In genomic region chr3:52685285-52685704, GRCh38 we compare ENCODE assay signal across 8 cellular contexts. TPM values are rescaled to one million over a fixed set of nuclear protein-coding genes. Genes with fewer than 3 reads are reported as not detected.
DNase-seq lines count a peak whose midpoint lies in the region; ATAC-seq, FAIRE-seq and TF ChIP-seq lines count a peak whose summit lies in the region.

No MANE protein-coding gene starts in this region.

- H3K36me3 ChIP-seq in H1 (ENCODE audit: control insufficient read depth in 2 of 4, insufficient read depth in 4 of 4, low read length in 3 of 4), result peaks cover 30 to 40% (median 32%) of the 10 kb centered on the region in 4 experiments

- peak overlapping the region; percentile 98 for H4K8ac ChIP-seq in H1 (ENCODE audit: extremely low read depth, insufficient read depth, low read length)

- H2AK5ac ChIP-seq in H1 (ENCODE audit: low read depth, low read length), result no peak overlapping the region

- peak; percentile 91 for DNase-seq in CD1c-positive myeloid dendritic cell (ENCODE audit: extremely low spot score)
- DNase-seq in NCI-H82 (lab: John Stamatoyannopoulos, UW), result peak; percentile 87
- peak; percentile 48 to 77 (median 69) for DNase-seq in activated CD8-positive, alpha-beta memory T cell treated with anti-CD3 and anti-CD28 coated beads for 48 hours (ENCODE audit: low read depth in 2 of 3, low spot score in 2 of 3)
- no peak for DNase-seq in H1 (ENCODE audit: low read depth in 1 of 2, low spot score in 2 of 2)
- DNase-seq in mesenteric fat pad (ENCODE audit: low spot score), result peak; percentile 91
- DNase-seq in stimulated activated CD8-positive, alpha-beta memory T cell treated with anti-CD3 and anti-CD28 coated beads, Interleukin-15, amount 100 ng/mL, for 4 hours (ENCODE audit: low read depth in 2 of 2), result peak; percentile 47 to 57

- H3K79me2 ChIP-seq in H1 (ENCODE audit: control insufficient read depth in 1 of 2, insufficient read depth in 2 of 2, low read length in 2 of 2), result peaks cover 9 to 78% of the 10 kb centered on the region in 2 experiments

- H3K18ac ChIP-seq in H1 (ENCODE audit: extremely low read depth, low read length), result no peak overlapping the region

- ATAC-seq in GM19438 (IDR thresholded peaks at IDR 0.05; ENCODE audit: low read depth, unreplicated experiment) (peak; percentile 61), HG03520 (IDR thresholded peaks at IDR 0.05; ENCODE audit: unreplicated experiment) (peak; percentile 60)

- CTCF ChIA-PET in H1 (lab: Charles Lee; ENCODE audit: partially characterized antibody), result interaction anchor here (1.0 kb wide), 1 partner anchor 20 kb away, joined by 3 read pairs; no protein-coding TSS in a partner anchor

- peak overlapping the region; percentile 50 for H3K56ac ChIP-seq in H1 (replicated peaks; ENCODE audit: insufficient read length, low read depth, low read length)

- no peak for TF ChIP-seq CTCF in H1 (IDR thresholded peaks at IDR 0.05; ENCODE audit: control extremely low read depth in 1 of 3, insufficient read depth in 1 of 3, low read depth in 1 of 3, low read length in 3 of 3)

- 0 out of 2 replicates have a peak overlapping the region, but pooled peaks have one; percentile 25 for H2AFZ ChIP-seq in H1 (ENCODE audit: low read length)

- WGBS in H1 (ENCODE audit: extremely low coverage in 1 of 2, insufficient coverage in 1 of 2, insufficient read length in 1 of 2, insufficient replicate concordance in 2 of 2, low coverage in 1 of 2, low lambda C conversion rate in 2 of 2, missing lambda C conversion rate in 1 of 2), 2 experiments, result 0% methylated on average over 29 of the region's 41 CpGs; no CpG with 5 or more reads in 1 of the 2 experiments

- peak overlapping the region; percentile 75 to 99 (median 94) for H3K4me3 ChIP-seq in H1 (ENCODE audit: extremely low read depth in 1 of 4, insufficient read depth in 2 of 4, low read depth in 3 of 4, low read length in 4 of 4)

- no peak overlapping the region for H2BK12ac ChIP-seq in H1 (ENCODE audit: low read depth, low read length)

- H3K23ac ChIP-seq in H1 (ENCODE audit: insufficient read length), result no peak overlapping the region

- no peaks in the 10 kb centered on the region for H3K27me3 ChIP-seq in H1 (replicated peaks in 1 of 4; ENCODE audit: control insufficient read depth in 3 of 4, extremely low read depth in 1 of 4, insufficient read depth in 3 of 4, low read length in 3 of 4)

- no peak overlapping the region for H2BK5ac ChIP-seq in H1 (ENCODE audit: low read depth, low read length)

- no peak overlapping the region for H2BK15ac ChIP-seq in H1 (ENCODE audit: low read length)

- H3K4ac ChIP-seq in H1 (replicated peaks; ENCODE audit: insufficient read length, low read depth, low read length), result no peak overlapping the region

- no peaks in the 10 kb centered on the region for H3K23me2 ChIP-seq in H1 (ENCODE audit: low read depth, low read length)

- no peak for FAIRE-seq in H1 (lab: Jason Lieb, UNC)

- H2BK120ac ChIP-seq in H1 (replicated peaks; ENCODE audit: low read depth, low read length), result no peak overlapping the region

- POLR2A ChIA-PET in H1 (lab: Charles Lee; ENCODE audit: partially characterized antibody), result interaction anchor here (0.8 to 16.2 kb wide), 10 partner anchors 8 to 346 kb away, joined by 3 to 347 read pairs (median 6); partner anchors contain the start of genes GLT8D1 and SPCS1

- H2BK20ac ChIP-seq in H1 (ENCODE audit: low read length), result no peak overlapping the region

- peaks cover 0 to 2% (median under 1%) of the 10 kb centered on the region in 4 experiments; a peak in 3 of 7 replicates for H3K4me1 ChIP-seq in H1 (replicated peaks in 1 of 4; ENCODE audit: control insufficient read depth in 3 of 4, insufficient read depth in 4 of 4, low read length in 3 of 4)

- H4K20me1 ChIP-seq in H1 (replicated peaks in 1 of 2; ENCODE audit: control insufficient read depth in 1 of 2, insufficient read depth in 2 of 2, low read length in 2 of 2), result peaks cover 0 to 1% of the 10 kb centered on the region in 2 experiments

- no peak for TF ChIP-seq POLR2A in H1 (IDR thresholded peaks at IDR 0.05; ENCODE audit: control extremely low read depth in 1 of 2, low read depth in 2 of 2, low read length in 2 of 2)

- no peak overlapping the region for H4K91ac ChIP-seq in H1 (replicated peaks; ENCODE audit: insufficient read length, low read length)

- peak overlapping the region; percentile 76 to 99 (median 94) for H3K9ac ChIP-seq in H1 (replicated peaks in 1 of 4; ENCODE audit: extremely low read depth in 1 of 4, low read depth in 3 of 4, low read length in 3 of 4)

- H3K14ac ChIP-seq in H1 (ENCODE audit: insufficient read length), result no peak overlapping the region

- no peak overlapping the region for H4K5ac ChIP-seq in H1 (ENCODE audit: insufficient read length, low read depth, low read length)

- TF ChIP-seq EP300 in H1 (IDR thresholded peaks at IDR 0.05; ENCODE audit: borderline replicate concordance in 1 of 2, low read depth in 2 of 2, low read length in 2 of 2), result no peak

- no peaks in the 10 kb centered on the region for H3K9me3 ChIP-seq in H1 (ENCODE audit: insufficient read depth in 2 of 2, low read depth in 1 of 2, low read length in 1 of 2)

- H3K27ac ChIP-seq in H1 (ENCODE audit: low read depth, low read length), result peak overlapping the region; percentile 92; the same call in 1 of the 2 replicates

- peak overlapping the region; percentile 45 to 60 for H3K4me2 ChIP-seq in H1 (ENCODE audit: insufficient read depth in 1 of 2, low read depth in 2 of 2, low read length in 2 of 2)

- H3K79me1 ChIP-seq in H1 (ENCODE audit: low read depth, low read length), result peaks cover 5% of the 10 kb centered on the region; the same call in 1 of the 2 replicates

- TF ChIP-seq RAD21 in H1 (IDR thresholded peaks at IDR 0.05 in 1 of 2, conservative IDR thresholded peaks at IDR 0.05 in 1 of 2; ENCODE audit: low read depth in 2 of 2, low read length in 2 of 2), result no peak

TF ChIP-seq in H1, 55 proteins besides CTCF, POLR2A, EP300 and RAD21 (continues in another document):
- TF ChIP-seq EZH2 (IDR thresholded peaks at IDR 0.05; ENCODE audit: low read depth, low read length, severe bottlenecking) (no peak), POLR2AphosphoS5 (IDR thresholded peaks at IDR 0.05; ENCODE audit: low read depth, low read length) (no peak), GABPA (IDR thresholded peaks at IDR 0.05; ENCODE audit: borderline replicate concordance, insufficient read depth, low read length) (no peak), KDM1A (IDR thresholded peaks at IDR 0.05; ENCODE audit: borderline replicate concordance, low read length) (no peak), JUND (IDR thresholded peaks at IDR 0.05; ENCODE audit: low read length) (no peak), BACH1 (IDR thresholded peaks at IDR 0.05; ENCODE audit: low read length) (no peak), MAX (IDR thresholded peaks at IDR 0.05) (peak; percentile 69), TBP (IDR thresholded peaks at IDR 0.05; ENCODE audit: low read depth, low read length) (no peak), TAF7 (optimal IDR thresholded peaks at IDR 0.05; ENCODE audit: borderline replicate concordance, low read depth, low read length) (no peak)

RNA-seq across cellular contexts. Expression of gene PBRM1, which starts 0.4 kb away (rescaled TPM):
- 65.8 and 65.9 TPM in 2 replicates for total RNA-seq in H1 (2021; fragmentation: NEBNext Ultra II Directional; extraction: Animal tissue kit (Norgen Biotek cat#: 25700))
- 17.0 and 19.3 TPM in 2 replicates for polyA plus RNA-seq in H1 (2011; rRNA removed)
- 19.6 TPM for polyA plus RNA-seq in H1 (2011; cell fraction: cytosol; rRNA removed)
- 23.7 TPM for polyA plus RNA-seq in H1 (2011; cell fraction: nucleus; rRNA removed)
- polyA plus RNA-seq in H1 (2012, experiment 1 of 2), result 19.4 to 31.4 TPM (median 26.0 TPM) in 4 replicates
- polyA plus RNA-seq in H1 (2012, experiment 2 of 2), result 1.2 TPM
- polyA plus RNA-seq in H1 (2013, experiment 1 of 2), result 28.5 TPM
- 29.0 TPM for polyA plus RNA-seq in H1 (2013, experiment 2 of 2)
- polyA minus RNA-seq in H1 (2011; rRNA and poly(A)+ RNA removed), result 68.4 and 96.0 TPM in 2 replicates
- 30.8 TPM for polyA minus RNA-seq in H1 (2011; cell fraction: cytosol; rRNA and poly(A)+ RNA removed)
- polyA minus RNA-seq in H1 (2011; cell fraction: nucleus; rRNA and poly(A)+ RNA removed), result 86.5 TPM
- total RNA-seq in mesenteric fat pad, result 94.0 TPM

RNA-seq across cellular contexts. Expression of gene GNL3, which starts 0.5 kb away (rescaled TPM):
- 174 and 184 TPM in 2 replicates for total RNA-seq in H1 (2021; fragmentation: NEBNext Ultra II Directional; extraction: Animal tissue kit (Norgen Biotek cat#: 25700))
- 35.7 and 45.5 TPM in 2 replicates for polyA plus RNA-seq in H1 (2011; rRNA removed)
- 86.4 TPM for polyA plus RNA-seq in H1 (2011; cell fraction: cytosol; rRNA removed)
- polyA plus RNA-seq in H1 (2011; cell fraction: nucleus; rRNA removed), result 72.8 TPM
- polyA plus RNA-seq in H1 (2012, experiment 1 of 2), result 111 to 199 TPM (median 124 TPM) in 4 replicates
- polyA plus RNA-seq in H1 (2012, experiment 2 of 2), result 15.1 TPM
- 298 TPM for polyA plus RNA-seq in H1 (2013, experiment 1 of 2)
- 281 TPM for polyA plus RNA-seq in H1 (2013, experiment 2 of 2)
- polyA minus RNA-seq in H1 (2011; rRNA and poly(A)+ RNA removed), result 72.7 and 83.0 TPM in 2 replicates
- 61.6 TPM for polyA minus RNA-seq in H1 (2011; cell fraction: cytosol; rRNA and poly(A)+ RNA removed)
- 148 TPM for polyA minus RNA-seq in H1 (2011; cell fraction: nucleus; rRNA and poly(A)+ RNA removed)
- total RNA-seq in mesenteric fat pad, result 113 TPM

RNA-seq across cellular contexts. Expression of gene GLT8D1, which starts 20.3 kb away (rescaled TPM):
- total RNA-seq in H1 (2021; fragmentation: NEBNext Ultra II Directional; extraction: Animal tissue kit (Norgen Biotek cat#: 25700)), result 33.6 and 33.8 TPM in 2 replicates
- 23.2 and 29.0 TPM in 2 replicates for polyA plus RNA-seq in H1 (2011; rRNA removed)
- 36.7 TPM for polyA plus RNA-seq in H1 (2011; cell fraction: cytosol; rRNA removed)
- 24.5 TPM for polyA plus RNA-seq in H1 (2011; cell fraction: nucleus; rRNA removed)
- 35.9 to 43.3 TPM (median 40.6 TPM) in 4 replicates for polyA plus RNA-seq in H1 (2012, experiment 1 of 2)
- 9.9 TPM for polyA plus RNA-seq in H1 (2012, experiment 2 of 2)
- polyA plus RNA-seq in H1 (2013, experiment 1 of 2), result 37.3 TPM
- polyA plus RNA-seq in H1 (2013, experiment 2 of 2), result 39.4 TPM
- 24.8 and 35.3 TPM in 2 replicates for polyA minus RNA-seq in H1 (2011; rRNA and poly(A)+ RNA removed)
- 19.2 TPM for polyA minus RNA-seq in H1 (2011; cell fraction: cytosol; rRNA and poly(A)+ RNA removed)
- polyA minus RNA-seq in H1 (2011; cell fraction: nucleus; rRNA and poly(A)+ RNA removed), result 20.0 TPM
- total RNA-seq in mesenteric fat pad, result 33.2 TPM

RNA-seq across cellular contexts. Expression of gene SPCS1, which starts 20.6 kb away (rescaled TPM):
- 102 and 104 TPM in 2 replicates for total RNA-seq in H1 (2021; fragmentation: NEBNext Ultra II Directional; extraction: Animal tissue kit (Norgen Biotek cat#: 25700))
- 185 and 191 TPM in 2 replicates for polyA plus RNA-seq in H1 (2011; rRNA removed)
- 116 TPM for polyA plus RNA-seq in H1 (2011; cell fraction: cytosol; rRNA removed)
- 41.6 TPM for polyA plus RNA-seq in H1 (2011; cell fraction: nucleus; rRNA removed)
- polyA plus RNA-seq in H1 (2012, experiment 1 of 2), result 101 to 107 TPM (median 105 TPM) in 4 replicates
- polyA plus RNA-seq in H1 (2012, experiment 2 of 2), result 190 TPM
- 160 TPM for polyA plus RNA-seq in H1 (2013, experiment 1 of 2)
- polyA plus RNA-seq in H1 (2013, experiment 2 of 2), result 193 TPM
- polyA minus RNA-seq in H1 (2011; rRNA and poly(A)+ RNA removed), result 44.5 and 44.8 TPM in 2 replicates
- 84.5 TPM for polyA minus RNA-seq in H1 (2011; cell fraction: cytosol; rRNA and poly(A)+ RNA removed)
- 26.5 TPM for polyA minus RNA-seq in H1 (2011; cell fraction: nucleus; rRNA and poly(A)+ RNA removed)
- 65.7 TPM for total RNA-seq in mesenteric fat pad

Comparison
In these comparisons a context has a peak if more than half of its experiments do, and no peak if none do; other contexts are left out.
1. DNase-seq: peak in CD1c-positive myeloid dendritic cell (single experiment), NCI-H82 (single experiment), activated CD8-positive, alpha-beta memory T cell treated with anti-CD3 and anti-CD28 coated beads for 48 hours (3 of 3), mesenteric fat pad (single experiment) and stimulated activated CD8-positive, alpha-beta memory T cell treated with anti-CD3 and anti-CD28 coated beads, Interleukin-15, amount 100 ng/mL, for 4 hours (2 of 2); none in H1 (0 of 2).